ENCODE assay signal across 8 cellular contexts in the genomic region with DNA sequence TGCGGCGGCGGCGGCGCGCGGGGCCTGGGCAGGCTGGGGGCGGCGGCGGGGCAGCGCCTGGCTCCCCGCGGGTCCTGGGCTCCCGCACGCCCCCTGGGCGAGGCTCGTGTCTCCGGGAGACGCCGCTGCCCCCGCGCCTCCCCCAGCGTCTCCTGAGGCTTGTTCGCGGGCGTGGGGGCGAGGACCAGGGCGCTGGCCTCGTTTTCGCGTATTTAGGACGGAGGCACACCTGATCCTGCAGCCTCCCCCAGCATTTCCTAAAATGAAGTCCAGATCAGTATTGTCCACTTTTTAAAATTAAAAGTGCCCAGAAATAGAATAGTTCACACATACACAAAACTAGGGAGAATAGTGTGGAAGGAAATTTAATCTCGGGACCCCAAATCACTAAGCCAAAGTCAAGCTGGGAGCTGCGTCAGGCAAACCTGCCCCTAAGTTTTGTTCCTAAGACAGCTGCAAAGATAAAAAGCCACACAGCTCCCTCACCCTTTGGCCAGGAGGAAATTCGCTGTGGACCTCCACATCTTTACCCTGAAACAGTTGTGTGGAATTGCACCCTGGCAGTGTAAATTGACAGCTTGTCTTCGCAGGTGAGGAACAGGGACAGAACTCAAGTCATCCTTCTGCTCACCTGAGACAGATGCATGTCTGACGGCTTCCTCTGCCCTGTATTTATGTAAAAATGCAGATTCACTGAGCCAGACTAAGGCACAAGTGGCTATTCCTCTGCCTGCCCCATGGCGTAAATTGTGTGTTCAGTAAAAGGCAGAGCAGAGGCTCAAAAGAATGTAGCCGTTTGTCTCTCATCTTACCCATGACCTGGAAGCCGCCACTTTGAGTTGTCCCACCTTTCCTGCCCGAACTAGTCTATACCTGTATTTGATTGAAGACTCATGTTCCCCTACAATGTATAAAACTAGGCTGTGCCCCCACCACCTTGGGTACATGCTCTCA. TPM values are rescaled to one million over a fixed set of nuclear protein-coding genes. Genes with fewer than 3 reads are reported as not detected.
DNase-seq lines count a peak whose midpoint lies in the region; ATAC-seq, FAIRE-seq and TF ChIP-seq lines count a peak whose summit lies in the region.

No MANE protein-coding gene starts in this region.

- peak overlapping the region; percentile 95 for H3K4me2 ChIP-seq in K562 (ENCODE audit: insufficient read depth, low read length)
- H3K4me2 ChIP-seq in mesenchymal stem cell (ENCODE audit: low read length, poor library complexity, severe bottlenecking) = peak overlapping the region; percentile 94

- no peak for TF ChIP-seq RAD21 in K562 (CRISPR knock-in tag; conservative IDR thresholded peaks at IDR 0.05 in 1 of 2, IDR thresholded peaks at IDR 0.05 in 1 of 2)

- H3K4me3 ChIP-seq in K562 (peak overlapping the region; percentile 71), mesenchymal stem cell (ENCODE audit: insufficient read depth in 1 of 2, low read depth in 1 of 2, low read length in 2 of 2) (peak overlapping the region; percentile 86 to 88)

- H3K4me1 ChIP-seq in K562 (replicated peaks in 1 of 2; ENCODE audit: control insufficient read depth in 2 of 2, insufficient read depth in 2 of 2, low read length in 2 of 2) (peaks cover 3 to 15% of the 10 kb centered on the region in 2 experiments; a peak in 3 of 5 replicates), mesenchymal stem cell (ENCODE audit: control insufficient read depth, insufficient read depth, low read depth, low read length) (peaks cover 6% of the 10 kb centered on the region)

- no peak for TF ChIP-seq EP300 in K562 (IDR thresholded peaks at IDR 0.05; ENCODE audit: low read length)

- POLR2A ChIA-PET in K562 (lab: Yijun Ruan, JAX) = interaction anchor here (0.6 kb wide), 2 partner anchors 15 to 80 kb away, joined by 3 read pairs; no protein-coding TSS in a partner anchor

- H4K91ac ChIP-seq in mesenchymal stem cell (ENCODE audit: low read length) = peak overlapping the region; percentile 34

- ATAC-seq in K562 (no peak), GM21447 (IDR thresholded peaks at IDR 0.05; ENCODE audit: unreplicated experiment) (no peak), GM19328 (IDR thresholded peaks at IDR 0.05; ENCODE audit: unreplicated experiment) (no peak)

- peak overlapping the region in 1 of 2 experiments; percentile 2 for H3K23ac ChIP-seq in mesenchymal stem cell (ENCODE audit: low read length in 2 of 2)

- 16% methylated on average over 28 of the region's 41 CpGs for WGBS in K562 (ENCODE audit: insufficient coverage, low coverage, missing lambda C conversion rate)
- WGBS in mesenchymal stem cell = 19% methylated on average over 34 of the region's 41 CpGs

- in situ Hi-C loops in K562 (cut with MboI) = no loop called here

- peak overlapping the region in 1 of 2 experiments; percentile 82 for H3K4ac ChIP-seq in mesenchymal stem cell (ENCODE audit: low read depth in 1 of 2, low read length in 2 of 2)

- H2AFZ ChIP-seq in K562 (ENCODE audit: low read depth, low read length) = peak overlapping the region; percentile 99
- H2AFZ ChIP-seq in mesenchymal stem cell (ENCODE audit: low read depth, low read length) = peak overlapping the region; percentile 61

- no peak overlapping the region for H2AK5ac ChIP-seq in mesenchymal stem cell (ENCODE audit: low read length, severe bottlenecking)

- TF ChIP-seq POLR2A in K562 (conservative IDR thresholded peaks at IDR 0.05) = no peak

- peaks cover 0 to 5% of the 10 kb centered on the region in 2 experiments; a peak in 2 of 5 replicates for H3K27me3 ChIP-seq in K562 (ENCODE audit: control insufficient read depth in 2 of 2, insufficient read depth in 2 of 2, low read length in 2 of 2)
- no peaks in the 10 kb centered on the region for H3K27me3 ChIP-seq in mesenchymal stem cell (ENCODE audit: control insufficient read depth in 1 of 2, insufficient read depth in 1 of 2, low read length in 2 of 2)

- peak overlapping the region in 1 of 2 experiments; percentile 54 for H2BK12ac ChIP-seq in mesenchymal stem cell (ENCODE audit: low read length in 2 of 2)

- H2BK120ac ChIP-seq in mesenchymal stem cell (ENCODE audit: low read depth, low read length) = peak overlapping the region; percentile 61

- no peak overlapping the region for H2BK5ac ChIP-seq in mesenchymal stem cell (ENCODE audit: low read depth, low read length, poor library complexity, severe bottlenecking)

- FAIRE-seq in K562 (lab: Jason Lieb, UNC) = peak; percentile 51

- peaks cover 19% of the 10 kb centered on the region for H3K79me1 ChIP-seq in mesenchymal stem cell (replicated peaks; ENCODE audit: low read length, poor library complexity, severe bottlenecking)

- DNase-seq in stimulated activated CD4-positive, alpha-beta T cell treated with anti-CD3 and anti-CD28 coated beads, Interleukin-2, amount 100 ng/mL, for 4 hours (ENCODE audit: low read depth) = peak; percentile 31
- DNase-seq in stimulated activated CD4-positive, alpha-beta T cell treated with anti-CD3 and anti-CD28 coated beads, Interleukin-1b, Interleukin-23, amount 100 ng/mL, for 48 hours = no peak
- DNase-seq in K562 (ENCODE audit: extremely low read depth in 1 of 4, low spot score in 3 of 4) (peak in 2 of 4 experiments; percentile 28 to 29), mesenchymal stem cell (no peak), GOT3 (lab: John Stamatoyannopoulos, UW) (no peak), NCI-H1694 (lab: John Stamatoyannopoulos, UW) (no peak)

- CTCF ChIA-PET in K562 (lab: Yijun Ruan, JAX; ENCODE audit: low intra/inter-chr PET ratio) = no interaction called here

- peak overlapping the region in 1 of 2 experiments; percentile 65 for H3K14ac ChIP-seq in mesenchymal stem cell (ENCODE audit: low read length in 2 of 2)

- H4K20me1 ChIP-seq in K562 (replicated peaks; ENCODE audit: control insufficient read depth, insufficient read depth, low read length) = no peaks in the 10 kb centered on the region

- H4K8ac ChIP-seq in mesenchymal stem cell (ENCODE audit: low read length) = no peak overlapping the region

- peaks cover 9% of the 10 kb centered on the region for H3K79me2 ChIP-seq in K562 (ENCODE audit: control insufficient read depth, insufficient read depth, low read length)

- 0 out of 6 replicates have a peak, but pooled peaks of 1 of the 3 experiments have one; percentile 4 for TF ChIP-seq CTCF in K562 (IDR thresholded peaks at IDR 0.05 in 2 of 3, conservative IDR thresholded peaks at IDR 0.05 in 1 of 3; ENCODE audit: insufficient read depth in 2 of 3, low read depth in 1 of 3, low read length in 3 of 3)

- peaks cover 12% of the 10 kb centered on the region; the same call in 2 of the 3 replicates for H3K36me3 ChIP-seq in K562 (ENCODE audit: control insufficient read depth, insufficient read depth, low read length)
- peaks cover 4 to 17% of the 10 kb centered on the region in 2 experiments for H3K36me3 ChIP-seq in mesenchymal stem cell (ENCODE audit: control insufficient read depth in 1 of 2, insufficient read depth in 2 of 2, low read depth in 1 of 2, low read length in 2 of 2)

- intact Hi-C loops in K562 (cut with micrococcal nuclease) = loop anchor here (5.0 kb wide), 1 partner anchor 34 kb away; no protein-coding TSS in a partner anchor

- H3K9ac ChIP-seq in K562 (ENCODE audit: insufficient read depth in 1 of 2, low read depth in 2 of 2, low read length in 2 of 2) = peak overlapping the region; percentile 83 to 94
- H3K9ac ChIP-seq in mesenchymal stem cell (ENCODE audit: low read length) = peak overlapping the region; percentile 99

- H3K18ac ChIP-seq in mesenchymal stem cell (ENCODE audit: low read depth in 1 of 2, low read length in 2 of 2) = peak overlapping the region; percentile 90 to 91

- no peaks in the 10 kb centered on the region for H3K9me1 ChIP-seq in K562 (ENCODE audit: control insufficient read depth, insufficient read depth, low read length)

- H2BK15ac ChIP-seq in mesenchymal stem cell (ENCODE audit: low read depth, poor library complexity, severe bottlenecking) = peak overlapping the region; percentile 26

- H3K27ac ChIP-seq in K562 (ENCODE audit: extremely low read depth, low read depth, low read length) (peak overlapping the region; percentile 86; the same call in 2 of the 3 replicates), mesenchymal stem cell (ENCODE audit: low read length, poor library complexity, severe bottlenecking) (no peak overlapping the region)

- H3K9me3 ChIP-seq in K562 (replicated peaks; ENCODE audit: control insufficient read depth, insufficient read depth, low read depth, low read length) (peaks cover 2% of the 10 kb centered on the region; the same call in 1 of the 2 replicates), mesenchymal stem cell (ENCODE audit: control insufficient read depth, low read length) (no peaks in the 10 kb centered on the region)

- BruUV-seq in K562 (replicated peaks; lab: Mats Ljungman, UMichigan) = TSS peak; percentile 68

TF ChIP-seq in K562, 482 proteins besides CTCF, POLR2A, EP300 and RAD21 (continues in another document):
- 0 out of 2 replicates have a peak, but pooled peaks have one; percentile 23 for TF ChIP-seq KDM2B (CRISPR knock-in tag; IDR thresholded peaks at IDR 0.05)
- no peak for TF ChIP-seq MEIS2 (IDR thresholded peaks at IDR 0.05; ENCODE audit: partially characterized antibody)
- no peak for TF ChIP-seq FOXK2 (conservative IDR thresholded peaks at IDR 0.05 in 1 of 2, IDR thresholded peaks at IDR 0.05 in 1 of 2; ENCODE audit: low read depth in 2 of 2)
- no peak for TF ChIP-seq ZNF324 (CRISPR knock-in tag; IDR thresholded peaks at IDR 0.05)
- no peak for TF ChIP-seq NFIC (IDR thresholded peaks at IDR 0.05)
- no peak for TF ChIP-seq TAF9B (IDR thresholded peaks at IDR 0.05; ENCODE audit: partially characterized antibody)

RNA-seq across cellular contexts. Expression of a gene that starts 0.7 kb away (rescaled TPM):
- total RNA-seq in K562 (2011; cell fraction: chromatin; rRNA removed; ENCODE audit: low replicate concordance) = 71.2 and 136 TPM in 2 replicates
- 40.0 and 46.1 TPM in 2 replicates for total RNA-seq in K562 (2011; cell fraction: nucleolus; rRNA removed)
- 82.1 and 111 TPM in 2 replicates for total RNA-seq in K562 (2011; cell fraction: nucleoplasm; rRNA removed)
- 30.0 and 30.7 TPM in 2 replicates for total RNA-seq in K562 (2014; rRNA removed)
- 33.3 and 36.5 TPM in 2 replicates for total RNA-seq in K562 (2014; rRNA removed; fragmentation: Illumina TruSeq; extraction: Trizol)
- total RNA-seq in K562 (2015; rRNA removed; fragmentation: Illumina TruSeq; extraction: Trizol) = 35.4 and 36.5 TPM in 2 replicates
- 27.9 and 28.1 TPM in 2 replicates for total RNA-seq in K562 (2021)
- 37.3 and 59.5 TPM in 2 replicates for polyA plus RNA-seq in K562 (2011; rRNA removed)
- 25.0 and 30.5 TPM in 2 replicates for polyA plus RNA-seq in K562 (2011; cell fraction: cytosol; rRNA removed)
- 29.8 and 29.9 TPM in 2 replicates for polyA plus RNA-seq in K562 (2011; cell fraction: nucleus; rRNA removed)
- 26.6 and 33.6 TPM in 2 replicates for polyA plus RNA-seq in K562 (2012)
- 31.4 and 44.8 TPM in 2 replicates for polyA plus RNA-seq in K562 (2014; fragmentation: Illumina TruSeq; extraction: Trizol)
- 10 to 100 TPM in 1 of 2 experiments, 1 to 10 TPM in 1; 8.2 to 11.1 TPM for polyA plus RNA-seq in K562 (2014; fragmentation: Nextera tagmentation; extraction: Ambion mirVana)
- polyA plus RNA-seq in K562 (2014; rRNA removed) = 35.5 and 37.9 TPM in 2 replicates
- 36.9 and 43.0 TPM in 2 replicates for polyA minus RNA-seq in K562 (2011; rRNA and poly(A)+ RNA removed)
- 17.2 and 19.9 TPM in 2 replicates for polyA minus RNA-seq in K562 (2011; cell fraction: cytosol; rRNA and poly(A)+ RNA removed)
- polyA minus RNA-seq in K562 (2011; cell fraction: nucleus; rRNA and poly(A)+ RNA removed) = 16.4 and 20.3 TPM in 2 replicates
- 36.8 TPM for polyA plus RNA-seq in mesenchymal stem cell (2013, experiment 1 of 2)
- polyA plus RNA-seq in mesenchymal stem cell (2013, experiment 2 of 2) = 40.9 TPM
